ENCODE assay signal across 28 cellular contexts in genomic region chr5:106167766-106168165, GRCh38.
"Had no signal": no experiment of that assay in that cellular context is flagged by ENCODE, and none has a peak within 500 bp of the region (broad histone marks: within the 10 kb centered on the region; RNA-seq: fewer than 3 reads in every experiment).

No MANE protein-coding gene starts in this region.

- H3K4me3 ChIP-seq: body of pancreas, breast epithelium, K562, Peyer's patch, SJSA1 had no signal

- ATAC-seq: activated CD8-positive, alpha-beta T cell treated with anti-CD3 and anti-CD28 coated beads for 36 hours; activated naive CD8-positive, alpha-beta T cell treated with anti-CD3 and anti-CD28 coated beads, Interleukin-2, amount 50 U/mL, for 24 hours; activated T-cell treated with anti-CD3 and anti-CD28 coated beads, Interleukin-2, amount 50 U/mL, for 4 hours; body of pancreas; K562; PC-3 had no signal

- DNase-seq: activated CD4-positive, alpha-beta T cell treated with anti-CD3 and anti-CD28 coated beads, Interleukin-2, amount 10 ng/mL, durations not matched to agents 24 days and 14 days; activated CD4-positive, alpha-beta T cell treated with anti-CD3 and anti-CD28 coated beads, Interleukin-2, amount 50 U/mL, for 4 hours; activated CD8-positive, alpha-beta T cell treated with anti-CD3 and anti-CD28 coated beads for 36 hours; activated naive CD4-positive, alpha-beta T cell treated with anti-CD3 and anti-CD28 coated beads, Interleukin-2, amount 10 ng/mL, durations not matched to agents 7 days and 5 days; activated naive CD8-positive, alpha-beta T cell treated with anti-CD3 and anti-CD28 coated beads, Interleukin-2, amount 50 U/mL, for 24 hours; activated T-cell treated with anti-CD3 and anti-CD28 coated beads, Interleukin-2, amount 50 U/mL, for 4 hours; anterior cingulate cortex; body of pancreas; caudate nucleus; NCI-H1092 treated with DMSO at 0.1 percent for 48 hours; NCI-H1417; NCI-H146; NCI-H187; NCI-H2029 treated with DMSO at 0.1 percent for 48 hours; NCI-H2107; NCI-H2171; NCI-H510A; NCI-H526; NCI-H748 treated with DMSO at 0.1 percent for 48 hours; NK-92 treated with Interleukin-12 subunit alpha and Interleukin-12 subunit beta, amount 100 ng/mL, for 24 hours; PC-3; Peyer's patch; RPMI8226; SHP77 treated with DMSO at 0.1 percent for 48 hours; SK-N-SH had no signal
